In the genomic region with DNA sequence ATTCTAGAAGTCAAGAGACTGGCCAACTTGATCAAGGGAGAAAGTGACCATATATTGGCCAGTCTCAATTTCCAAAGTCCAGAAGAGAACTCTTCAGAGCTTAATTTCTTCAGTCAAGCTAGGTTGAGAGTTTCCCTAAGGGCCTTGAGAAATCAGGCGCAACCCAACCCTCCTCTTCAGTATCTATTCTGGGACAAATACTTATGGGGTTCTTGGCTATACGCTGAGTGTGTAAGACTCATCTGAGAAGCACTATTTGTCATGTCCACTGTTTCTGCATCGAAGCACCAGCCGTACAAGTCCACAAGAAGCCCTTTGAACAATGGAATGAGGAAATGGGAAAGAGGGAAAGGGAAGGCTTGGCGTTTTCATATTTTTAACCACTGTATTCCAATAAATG, we compare ENCODE assay signal across 1 cellular context.
TF ChIP-seq lines count a peak whose summit lies in the region.

No MANE protein-coding gene starts in this region.

TF ChIP-seq in WTC11, 78 proteins besides CTCF, POLR2A, EP300 and RAD21:
- TF ChIP-seq PRRX2 (CRISPR knock-in tag; IDR thresholded peaks at IDR 0.05) = no peak
- no peak for TF ChIP-seq GABPB1 (CRISPR knock-in tag; IDR thresholded peaks at IDR 0.05)
- TF ChIP-seq ELF4 (CRISPR knock-in tag; IDR thresholded peaks at IDR 0.05; ENCODE audit: low read depth) = no peak
- TF ChIP-seq, protein P1, sequence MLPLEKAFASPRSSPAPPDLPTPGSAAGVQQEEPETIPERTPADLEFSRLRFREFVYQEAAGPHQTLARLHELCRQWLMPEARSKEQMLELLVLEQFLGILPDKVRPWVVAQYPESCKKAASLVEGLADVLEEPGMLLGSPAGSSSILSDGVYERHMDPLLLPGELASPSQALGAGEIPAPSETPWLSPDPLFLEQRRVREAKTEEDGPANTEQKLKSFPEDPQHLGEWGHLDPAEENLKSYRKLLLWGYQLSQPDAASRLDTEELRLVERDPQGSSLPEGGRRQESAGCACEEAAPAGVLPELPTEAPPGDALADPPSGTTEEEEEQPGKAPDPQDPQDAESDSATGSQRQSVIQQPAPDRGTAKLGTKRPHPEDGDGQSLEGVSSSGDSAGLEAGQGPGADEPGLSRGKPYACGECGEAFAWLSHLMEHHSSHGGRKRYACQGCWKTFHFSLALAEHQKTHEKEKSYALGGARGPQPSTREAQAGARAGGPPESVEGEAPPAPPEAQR (CRISPR knock-in tag; IDR thresholded peaks at IDR 0.05) = no peak
- no peak for TF ChIP-seq ETV6 (CRISPR knock-in tag; IDR thresholded peaks at IDR 0.05)
- TF ChIP-seq, protein P2, sequence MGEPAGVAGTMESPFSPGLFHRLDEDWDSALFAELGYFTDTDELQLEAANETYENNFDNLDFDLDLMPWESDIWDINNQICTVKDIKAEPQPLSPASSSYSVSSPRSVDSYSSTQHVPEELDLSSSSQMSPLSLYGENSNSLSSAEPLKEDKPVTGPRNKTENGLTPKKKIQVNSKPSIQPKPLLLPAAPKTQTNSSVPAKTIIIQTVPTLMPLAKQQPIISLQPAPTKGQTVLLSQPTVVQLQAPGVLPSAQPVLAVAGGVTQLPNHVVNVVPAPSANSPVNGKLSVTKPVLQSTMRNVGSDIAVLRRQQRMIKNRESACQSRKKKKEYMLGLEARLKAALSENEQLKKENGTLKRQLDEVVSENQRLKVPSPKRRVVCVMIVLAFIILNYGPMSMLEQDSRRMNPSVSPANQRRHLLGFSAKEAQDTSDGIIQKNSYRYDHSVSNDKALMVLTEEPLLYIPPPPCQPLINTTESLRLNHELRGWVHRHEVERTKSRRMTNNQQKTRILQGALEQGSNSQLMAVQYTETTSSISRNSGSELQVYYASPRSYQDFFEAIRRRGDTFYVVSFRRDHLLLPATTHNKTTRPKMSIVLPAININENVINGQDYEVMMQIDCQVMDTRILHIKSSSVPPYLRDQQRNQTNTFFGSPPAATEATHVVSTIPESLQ (CRISPR knock-in tag; IDR thresholded peaks at IDR 0.05) = no peak
- TF ChIP-seq TCF7 (CRISPR knock-in tag; IDR thresholded peaks at IDR 0.05; ENCODE audit: low read depth) = no peak
- no peak for TF ChIP-seq ZNF416 (CRISPR knock-in tag; IDR thresholded peaks at IDR 0.05)
- TF ChIP-seq, protein P3, sequence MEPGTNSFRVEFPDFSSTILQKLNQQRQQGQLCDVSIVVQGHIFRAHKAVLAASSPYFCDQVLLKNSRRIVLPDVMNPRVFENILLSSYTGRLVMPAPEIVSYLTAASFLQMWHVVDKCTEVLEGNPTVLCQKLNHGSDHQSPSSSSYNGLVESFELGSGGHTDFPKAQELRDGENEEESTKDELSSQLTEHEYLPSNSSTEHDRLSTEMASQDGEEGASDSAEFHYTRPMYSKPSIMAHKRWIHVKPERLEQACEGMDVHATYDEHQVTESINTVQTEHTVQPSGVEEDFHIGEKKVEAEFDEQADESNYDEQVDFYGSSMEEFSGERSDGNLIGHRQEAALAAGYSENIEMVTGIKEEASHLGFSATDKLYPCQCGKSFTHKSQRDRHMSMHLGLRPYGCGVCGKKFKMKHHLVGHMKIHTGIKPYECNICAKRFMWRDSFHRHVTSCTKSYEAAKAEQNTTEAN (CRISPR knock-in tag; IDR thresholded peaks at IDR 0.05) = no peak
- TF ChIP-seq, protein P4, sequence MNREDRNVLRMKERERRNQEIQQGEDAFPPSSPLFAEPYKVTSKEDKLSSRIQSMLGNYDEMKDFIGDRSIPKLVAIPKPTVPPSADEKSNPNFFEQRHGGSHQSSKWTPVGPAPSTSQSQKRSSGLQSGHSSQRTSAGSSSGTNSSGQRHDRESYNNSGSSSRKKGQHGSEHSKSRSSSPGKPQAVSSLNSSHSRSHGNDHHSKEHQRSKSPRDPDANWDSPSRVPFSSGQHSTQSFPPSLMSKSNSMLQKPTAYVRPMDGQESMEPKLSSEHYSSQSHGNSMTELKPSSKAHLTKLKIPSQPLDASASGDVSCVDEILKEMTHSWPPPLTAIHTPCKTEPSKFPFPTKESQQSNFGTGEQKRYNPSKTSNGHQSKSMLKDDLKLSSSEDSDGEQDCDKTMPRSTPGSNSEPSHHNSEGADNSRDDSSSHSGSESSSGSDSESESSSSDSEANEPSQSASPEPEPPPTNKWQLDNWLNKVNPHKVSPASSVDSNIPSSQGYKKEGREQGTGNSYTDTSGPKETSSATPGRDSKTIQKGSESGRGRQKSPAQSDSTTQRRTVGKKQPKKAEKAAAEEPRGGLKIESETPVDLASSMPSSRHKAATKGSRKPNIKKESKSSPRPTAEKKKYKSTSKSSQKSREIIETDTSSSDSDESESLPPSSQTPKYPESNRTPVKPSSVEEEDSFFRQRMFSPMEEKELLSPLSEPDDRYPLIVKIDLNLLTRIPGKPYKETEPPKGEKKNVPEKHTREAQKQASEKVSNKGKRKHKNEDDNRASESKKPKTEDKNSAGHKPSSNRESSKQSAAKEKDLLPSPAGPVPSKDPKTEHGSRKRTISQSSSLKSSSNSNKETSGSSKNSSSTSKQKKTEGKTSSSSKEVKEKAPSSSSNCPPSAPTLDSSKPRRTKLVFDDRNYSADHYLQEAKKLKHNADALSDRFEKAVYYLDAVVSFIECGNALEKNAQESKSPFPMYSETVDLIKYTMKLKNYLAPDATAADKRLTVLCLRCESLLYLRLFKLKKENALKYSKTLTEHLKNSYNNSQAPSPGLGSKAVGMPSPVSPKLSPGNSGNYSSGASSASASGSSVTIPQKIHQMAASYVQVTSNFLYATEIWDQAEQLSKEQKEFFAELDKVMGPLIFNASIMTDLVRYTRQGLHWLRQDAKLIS (CRISPR knock-in tag; IDR thresholded peaks at IDR 0.05; ENCODE audit: borderline replicate concordance) = no peak
- no peak for TF ChIP-seq NFE2L1 (CRISPR knock-in tag; IDR thresholded peaks at IDR 0.05)
- TF ChIP-seq ATF1 (CRISPR knock-in tag; IDR thresholded peaks at IDR 0.05) = no peak
- TF ChIP-seq FOXJ3 (CRISPR knock-in tag; IDR thresholded peaks at IDR 0.05; ENCODE audit: borderline replicate concordance) = no peak
